Comparison of ENCODE assay signal across 6 cellular contexts in genomic region chr1:80221319-80221718, GRCh38.
"Had no signal": no experiment of that assay in that cellular context is flagged by ENCODE, and none has a peak within 500 bp of the region (broad histone marks: within the 10 kb centered on the region; RNA-seq: fewer than 3 reads in every experiment).

No MANE protein-coding gene starts in this region.

- H3K27ac Mint-ChIP-seq: IgD-negative memory B cell had no signal

- DNase-seq: IMR-90, KBM-7, KG1 had no signal

- H3K27me3 Mint-ChIP-seq: IgD-negative memory B cell had no signal

- H3K36me3 Mint-ChIP-seq: IgD-negative memory B cell had no signal

- H3K27ac ChIP-seq: HL-60 had no signal

- H3K9me3 Mint-ChIP-seq: IgD-negative memory B cell had no signal

- H3K4me3 Mint-ChIP-seq: IgD-negative memory B cell had no signal

- H3K4me3 ChIP-seq: K562 had no signal
